ENCODE assay signal across 10 cellular contexts in the genomic region with DNA sequence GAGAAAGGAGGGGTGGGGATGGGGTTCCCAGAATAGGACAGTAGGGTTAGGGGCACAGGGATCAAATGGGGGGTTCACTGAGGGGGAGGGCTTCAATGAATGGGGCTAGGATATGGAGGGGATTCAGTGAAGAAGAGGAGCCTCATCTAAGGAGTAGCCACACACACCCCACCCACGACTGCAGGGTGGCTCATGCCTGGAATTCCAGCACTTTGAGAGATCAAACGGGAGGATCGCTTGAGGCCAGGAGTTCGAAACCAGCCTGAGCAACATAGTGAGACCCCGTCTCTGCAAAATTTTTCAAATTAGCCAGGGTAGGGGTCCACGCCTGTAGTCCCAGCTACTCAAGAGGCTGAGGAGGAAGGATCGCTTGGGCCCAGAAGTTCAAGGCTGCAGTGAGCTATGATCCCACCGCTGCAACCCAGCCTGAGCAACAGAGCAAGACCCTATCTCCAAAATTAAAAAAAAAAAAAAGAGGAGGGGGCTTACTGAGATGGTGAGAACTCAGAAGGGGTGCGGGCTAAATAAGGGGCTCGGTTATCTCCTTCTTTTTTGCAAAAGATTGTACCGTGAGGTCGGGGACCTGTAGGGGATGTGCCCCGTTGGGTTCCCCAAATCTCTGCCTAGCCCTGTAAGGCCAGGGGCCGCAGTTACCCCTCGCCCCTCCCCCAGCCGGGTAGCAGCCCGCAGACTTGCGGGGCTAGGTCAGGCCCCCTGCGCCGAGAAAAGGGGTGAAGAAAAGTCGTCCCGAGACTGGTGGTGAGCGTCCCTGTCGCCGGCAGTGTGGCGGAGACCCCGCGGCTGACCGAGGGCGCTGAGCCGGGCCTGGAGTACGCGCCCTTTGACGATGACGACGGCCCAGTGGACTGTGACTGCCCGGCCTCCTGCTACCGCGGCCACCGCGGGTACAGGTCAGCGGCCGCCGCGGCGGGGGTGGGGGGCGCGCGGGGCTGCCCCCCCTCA. TPM values are rescaled to one million over a fixed set of nuclear protein-coding genes. Genes with fewer than 3 reads are reported as not detected.
A peak's percentile ranks its signal among the peaks of the same experiment; 100 is the strongest.
DNase-seq lines count a peak whose midpoint lies in the region; FAIRE-seq and TF ChIP-seq lines count a peak whose summit lies in the region.
"Had no signal": no experiment of that assay in that cellular context is flagged by ENCODE, and none has a peak within 500 bp of the region (broad histone marks: within the 10 kb centered on the region; RNA-seq: fewer than 3 reads in every experiment).

No MANE protein-coding gene starts in this region.

- POLR2A ChIA-PET in H1 (lab: Charles Lee; ENCODE audit: partially characterized antibody): interaction anchor here (0.7 to 1.0 kb wide), 3 partner anchors 27 to 57 kb away, joined by 3 to 4 read pairs (median 3); no protein-coding TSS in a partner anchor

- peak overlapping the region; percentile 78 to 88 for H3K4me2 ChIP-seq in H1 (ENCODE audit: insufficient read depth in 1 of 2, low read depth in 2 of 2, low read length in 2 of 2)

- TF ChIP-seq RAD21 in H1 (IDR thresholded peaks at IDR 0.05 in 1 of 2, conservative IDR thresholded peaks at IDR 0.05 in 1 of 2; ENCODE audit: low read depth in 2 of 2, low read length in 2 of 2): no peak

- no peak overlapping the region for H4K91ac ChIP-seq in H1 (replicated peaks; ENCODE audit: insufficient read length, low read length)

- peak overlapping the region; percentile 44; the same call in 1 of the 2 replicates for H2BK5ac ChIP-seq in H1 (ENCODE audit: low read depth, low read length)

- H4K20me1 ChIP-seq in H1 (replicated peaks in 1 of 2; ENCODE audit: control insufficient read depth in 1 of 2, insufficient read depth in 2 of 2, low read length in 2 of 2): no peaks in the 10 kb centered on the region

- CTCF ChIA-PET in H1 (lab: Charles Lee; ENCODE audit: partially characterized antibody): interaction anchor here (0.6 to 1.0 kb wide), 2 partner anchors 81 to 197 kb away, joined by 3 to 6 read pairs; no protein-coding TSS in a partner anchor

- no peak overlapping the region for H3K23ac ChIP-seq in H1 (ENCODE audit: insufficient read length)

- H2AFZ ChIP-seq in ACC112 (ENCODE audit: low read length, unreplicated experiment): peak overlapping the region; percentile 32
- no peak overlapping the region for H2AFZ ChIP-seq in H1 (ENCODE audit: low read length)

- peak overlapping the region; percentile 73 for H3K9ac ChIP-seq in HUES64 (ENCODE audit: low read depth, low read length)
- peak overlapping the region; percentile 64 to 81 (median 74) for H3K9ac ChIP-seq in H1 (replicated peaks in 1 of 4; ENCODE audit: extremely low read depth in 1 of 4, low read depth in 3 of 4, low read length in 3 of 4)

- no peaks in the 10 kb centered on the region for H3K36me3 Mint-ChIP-seq in nephron (ENCODE audit: low read depth)

- H4K8ac ChIP-seq in H1 (ENCODE audit: extremely low read depth, insufficient read depth, low read length): peak overlapping the region; percentile 88

- 0 out of 2 replicates have a peak overlapping the region, but pooled peaks have one; percentile 46 for H2BK15ac ChIP-seq in H1 (ENCODE audit: low read length)

- H2BK20ac ChIP-seq in H1 (ENCODE audit: low read length): no peak overlapping the region

- no peaks in the 10 kb centered on the region for H3K4me1 ChIP-seq in ACC112 (ENCODE audit: control insufficient read depth, insufficient read depth, low read length, unreplicated experiment)
- H3K4me1 ChIP-seq in HUES64 (ENCODE audit: insufficient read depth, low read length): no peaks in the 10 kb centered on the region
- H3K4me1 ChIP-seq in H1 (replicated peaks in 1 of 4; ENCODE audit: control insufficient read depth in 3 of 4, insufficient read depth in 4 of 4, low read length in 3 of 4): peaks cover 3 to 29% (median 17%) of the 10 kb centered on the region in 4 experiments

- H3K36me3 ChIP-seq in ACC112 (ENCODE audit: insufficient read depth, low read length): no peaks in the 10 kb centered on the region
- peaks cover 3% of the 10 kb centered on the region; the same call in 1 of the 2 replicates for H3K36me3 ChIP-seq in HUES64 (ENCODE audit: insufficient read depth, low read length)
- H3K36me3 ChIP-seq in H1 (ENCODE audit: control insufficient read depth in 2 of 4, insufficient read depth in 4 of 4, low read length in 3 of 4): peaks cover 0 to 3% (median 0%) of the 10 kb centered on the region in 4 experiments; a peak in 2 of 8 replicates

- H3K27me3 ChIP-seq in ACC112 (ENCODE audit: insufficient read depth, low read length): peaks cover 21% of the 10 kb centered on the region; the same call in 1 of the 2 replicates
- no peaks in the 10 kb centered on the region for H3K27me3 ChIP-seq in HUES64 (ENCODE audit: insufficient read depth, low read length)
- H3K27me3 ChIP-seq in H1 (replicated peaks in 1 of 4; ENCODE audit: control insufficient read depth in 3 of 4, extremely low read depth in 1 of 4, insufficient read depth in 3 of 4, low read length in 3 of 4): no peaks in the 10 kb centered on the region

- 16% methylated on average over 45 of the region's 49 CpGs for WGBS in HUES64
- WGBS in H1 (ENCODE audit: extremely low coverage in 1 of 2, insufficient coverage in 1 of 2, insufficient read length in 1 of 2, insufficient replicate concordance in 2 of 2, low coverage in 1 of 2, low lambda C conversion rate in 2 of 2, missing lambda C conversion rate in 1 of 2), 2 experiments: 26% methylated on average over 27 of the region's 49 CpGs; no CpG with 5 or more reads in 1 of the 2 experiments

- no peak; a peak in 1 of 3 replicates for TF ChIP-seq POLR2A in H1 (IDR thresholded peaks at IDR 0.05; ENCODE audit: control extremely low read depth in 1 of 2, low read depth in 2 of 2, low read length in 2 of 2)

- H2BK120ac ChIP-seq in H1 (replicated peaks; ENCODE audit: low read depth, low read length): no peak overlapping the region

- no peaks in the 10 kb centered on the region for H3K9me3 Mint-ChIP-seq in nephron

- TF ChIP-seq EP300 in H1 (IDR thresholded peaks at IDR 0.05; ENCODE audit: borderline replicate concordance in 1 of 2, low read depth in 2 of 2, low read length in 2 of 2): no peak

- no peak overlapping the region for H2AK5ac ChIP-seq in H1 (ENCODE audit: low read depth, low read length)

- H3K18ac ChIP-seq in H1 (ENCODE audit: extremely low read depth, low read length): peak overlapping the region; percentile 60; the same call in 1 of the 2 replicates

- H3K56ac ChIP-seq in H1 (replicated peaks; ENCODE audit: insufficient read length, low read depth, low read length): peak overlapping the region; percentile 42

- H3K9me3 ChIP-seq in HUES64 (ENCODE audit: insufficient read depth, low read depth, low read length) (no peaks in the 10 kb centered on the region), H1 (ENCODE audit: insufficient read depth in 2 of 2, low read depth in 1 of 2, low read length in 1 of 2) (no peaks in the 10 kb centered on the region)

- no peak overlapping the region for H3K27ac Mint-ChIP-seq in nephron

- no peak overlapping the region for H3K27ac ChIP-seq in ACC112 (ENCODE audit: low read depth, low read length)
- H3K27ac ChIP-seq in HUES64 (ENCODE audit: low read depth, low read length): peak overlapping the region; percentile 55
- peak overlapping the region; percentile 47; the same call in 1 of the 2 replicates for H3K27ac ChIP-seq in H1 (ENCODE audit: low read depth, low read length)

- H3K27me3 Mint-ChIP-seq in nephron (ENCODE audit: low read depth): peaks cover 49% of the 10 kb centered on the region

- TF ChIP-seq CTCF in H1 (IDR thresholded peaks at IDR 0.05; ENCODE audit: control extremely low read depth in 1 of 3, insufficient read depth in 1 of 3, low read depth in 1 of 3, low read length in 3 of 3) (no peak), nephron (IDR thresholded peaks at IDR 0.05; ENCODE audit: unreplicated experiment in 3 of 3) (no peak)

- peaks cover 4% of the 10 kb centered on the region; the same call in 1 of the 2 replicates for H3K23me2 ChIP-seq in H1 (ENCODE audit: low read depth, low read length)

- H4K5ac ChIP-seq in H1 (ENCODE audit: insufficient read length, low read depth, low read length): peak overlapping the region; percentile 58

- H3K14ac ChIP-seq in H1 (ENCODE audit: insufficient read length): no peak overlapping the region

- peak overlapping the region in 2 of 3 experiments; percentile 50 to 74 for H3K4me3 Mint-ChIP-seq in nephron

- no peak overlapping the region for H2BK12ac ChIP-seq in H1 (ENCODE audit: low read depth, low read length)

- DNase-seq in H1 (ENCODE audit: low read depth in 1 of 2, low spot score in 2 of 2): no peak
- no peak for DNase-seq in activated CD4-positive, CD25-positive, alpha-beta regulatory T cell treated with anti-CD3 and anti-CD28 coated beads, Interleukin-2, amount 50 U/mL, for 72 hours
- DNase-seq in DMS153 (lab: John Stamatoyannopoulos, UW): no peak
- DNase-seq in activated CD4-positive, alpha-beta T cell treated with anti-CD3 and anti-CD28 coated beads for 48 hours: no peak
- DNase-seq in NCI-H2227 (lab: John Stamatoyannopoulos, UW; ENCODE audit: unreplicated experiment): no peak
- DNase-seq: NK-92 treated with Interleukin-12 subunit alpha and Interleukin-12 subunit beta, amount 100 ng/mL, for 24 hours had no signal

- peak overlapping the region; percentile 78 for H3K4ac ChIP-seq in H1 (replicated peaks; ENCODE audit: insufficient read length, low read depth, low read length)

- H3K4me3 ChIP-seq in ACC112 (ENCODE audit: low read depth, low read length) (peak overlapping the region; percentile 51), HUES64 (ENCODE audit: low read length) (peak overlapping the region; percentile 68), H1 (ENCODE audit: extremely low read depth in 1 of 4, insufficient read depth in 2 of 4, low read depth in 3 of 4, low read length in 4 of 4) (peak overlapping the region; percentile 47 to 75 (median 60))

- H3K4me1 Mint-ChIP-seq in nephron: no peaks in the 10 kb centered on the region

- no peaks in the 10 kb centered on the region; the same call in 1 of the 2 replicates for H3K79me1 ChIP-seq in H1 (ENCODE audit: low read depth, low read length)

- no peaks in the 10 kb centered on the region for H3K79me2 ChIP-seq in ACC112 (ENCODE audit: control insufficient read depth, insufficient read depth, low read length, unreplicated experiment)
- H3K79me2 ChIP-seq in H1 (ENCODE audit: control insufficient read depth in 1 of 2, insufficient read depth in 2 of 2, low read length in 2 of 2): no peaks in the 10 kb centered on the region

- no peak for FAIRE-seq in H1 (lab: Jason Lieb, UNC)
- FAIRE-seq: endometrium had no signal

RNA-seq across cellular contexts. Expression of a gene that starts 43.1 kb away (rescaled TPM):
- 203 TPM for polyA plus RNA-seq in HUES64 (2013, experiment 1 of 2)
- polyA plus RNA-seq in HUES64 (2013, experiment 2 of 2): 252 TPM
- total RNA-seq in H1 (2021; fragmentation: NEBNext Ultra II Directional; extraction: Animal tissue kit (Norgen Biotek cat#: 25700)): 165 and 194 TPM in 2 replicates
- 254 and 440 TPM in 2 replicates for polyA plus RNA-seq in H1 (2011; rRNA removed)
- 140 TPM for polyA plus RNA-seq in H1 (2011; cell fraction: cytosol; rRNA removed)
- polyA plus RNA-seq in H1 (2011; cell fraction: nucleus; rRNA removed): 158 TPM
- 103 to 239 TPM (median 205 TPM) in 4 replicates for polyA plus RNA-seq in H1 (2012, experiment 1 of 2)
- 130 TPM for polyA plus RNA-seq in H1 (2012, experiment 2 of 2)
- polyA plus RNA-seq in H1 (2013, experiment 1 of 2): 200 TPM
- polyA plus RNA-seq in H1 (2013, experiment 2 of 2): 202 TPM
- 12.2 and 16.7 TPM in 2 replicates for polyA minus RNA-seq in H1 (2011; rRNA and poly(A)+ RNA removed)
- 52.6 TPM for polyA minus RNA-seq in H1 (2011; cell fraction: cytosol; rRNA and poly(A)+ RNA removed)
- 46.7 TPM for polyA minus RNA-seq in H1 (2011; cell fraction: nucleus; rRNA and poly(A)+ RNA removed)

RNA-seq across cellular contexts. Expression of a gene that starts 57.7 kb away (rescaled TPM):
- 7.2 TPM for polyA plus RNA-seq in HUES64 (2013, experiment 1 of 2)
- 9.5 TPM for polyA plus RNA-seq in HUES64 (2013, experiment 2 of 2)
- total RNA-seq in H1 (2021; fragmentation: NEBNext Ultra II Directional; extraction: Animal tissue kit (Norgen Biotek cat#: 25700)): 16.0 and 17.4 TPM in 2 replicates
- polyA plus RNA-seq in H1 (2011; rRNA removed): 10.4 and 18.4 TPM in 2 replicates
- 12.8 TPM for polyA plus RNA-seq in H1 (2011; cell fraction: cytosol; rRNA removed)
- 19.3 TPM for polyA plus RNA-seq in H1 (2011; cell fraction: nucleus; rRNA removed)
- polyA plus RNA-seq in H1 (2012, experiment 1 of 2): 12.4 to 19.0 TPM (median 18.1 TPM) in 4 replicates
- 15.2 TPM for polyA plus RNA-seq in H1 (2012, experiment 2 of 2)
- 10.6 TPM for polyA plus RNA-seq in H1 (2013, experiment 1 of 2)
- 8.8 TPM for polyA plus RNA-seq in H1 (2013, experiment 2 of 2)
- polyA minus RNA-seq in H1 (2011; rRNA and poly(A)+ RNA removed): 6.3 and 10.2 TPM in 2 replicates
- 12.8 TPM for polyA minus RNA-seq in H1 (2011; cell fraction: cytosol; rRNA and poly(A)+ RNA removed)
- polyA minus RNA-seq in H1 (2011; cell fraction: nucleus; rRNA and poly(A)+ RNA removed): 12.0 TPM
